1 cellular context compared by ENCODE assay signal in genomic region chr17:76672892-76673291, GRCh38.
TF ChIP-seq lines count a peak whose summit lies in the region.

No MANE protein-coding gene starts in this region.

TF ChIP-seq in HepG2, 621 proteins besides CTCF, POLR2A, EP300 and RAD21 (continued from another document and continues in another):
- TF ChIP-seq ZNF512 (CRISPR knock-in tag; IDR thresholded peaks at IDR 0.05) (no peak), CC2D1A (CRISPR knock-in tag; IDR thresholded peaks at IDR 0.05) (no peak), NCOA2 (CRISPR knock-in tag; IDR thresholded peaks at IDR 0.05) (no peak), TCF7 (IDR thresholded peaks at IDR 0.05; ENCODE audit: low read depth) (no peak), ZNF143 (CRISPR knock-in tag; IDR thresholded peaks at IDR 0.05) (no peak), ZSCAN30 (CRISPR knock-in tag; IDR thresholded peaks at IDR 0.05) (no peak), TOPORS (CRISPR knock-in tag; IDR thresholded peaks at IDR 0.05) (no peak), PLSCR1 (CRISPR knock-in tag; IDR thresholded peaks at IDR 0.05; ENCODE audit: borderline replicate concordance) (no peak), ZBTB40 (IDR thresholded peaks at IDR 0.05) (no peak), ZBTB40 (CRISPR knock-in tag; IDR thresholded peaks at IDR 0.05) (no peak), ZFP36 (IDR thresholded peaks at IDR 0.05; ENCODE audit: borderline replicate concordance, low read depth, low read length, partially characterized antibody) (no peak), MYC (CRISPR knock-in tag; IDR thresholded peaks at IDR 0.05; ENCODE audit: borderline replicate concordance) (0 out of 2 replicates have a peak, but pooled peaks have one; percentile 20), SNAI1 (CRISPR knock-in tag; IDR thresholded peaks at IDR 0.05; ENCODE audit: borderline replicate concordance) (no peak), HIVEP1 (CRISPR knock-in tag; IDR thresholded peaks at IDR 0.05) (no peak), ZNF687 (CRISPR knock-in tag; IDR thresholded peaks at IDR 0.05) (peak; percentile 8; the same call in 1 of the 2 replicates), ETV5 (CRISPR knock-in tag; IDR thresholded peaks at IDR 0.05; ENCODE audit: borderline replicate concordance) (no peak), ZNF850 (CRISPR knock-in tag; conservative IDR thresholded peaks at IDR 0.05) (0 out of 2 replicates have a peak, but pooled peaks have one; percentile 68), SP5 (CRISPR knock-in tag; IDR thresholded peaks at IDR 0.05; ENCODE audit: borderline replicate concordance, low read depth) (no peak), SRF (IDR thresholded peaks at IDR 0.05; ENCODE audit: low read depth, low read length) (no peak), ZNF562 (CRISPR knock-in tag; IDR thresholded peaks at IDR 0.05; ENCODE audit: borderline replicate concordance) (no peak), MIXL1 (CRISPR knock-in tag; IDR thresholded peaks at IDR 0.05) (no peak), PHF5A (CRISPR knock-in tag; IDR thresholded peaks at IDR 0.05; ENCODE audit: low read depth, unreplicated experiment) (no peak), RFXANK (CRISPR knock-in tag; IDR thresholded peaks at IDR 0.05) (no peak), ZSCAN31 (CRISPR knock-in tag; IDR thresholded peaks at IDR 0.05; ENCODE audit: low read depth) (no peak), ZSCAN5A (CRISPR knock-in tag; IDR thresholded peaks at IDR 0.05; ENCODE audit: borderline replicate concordance) (no peak), ZNF547 (CRISPR knock-in tag; IDR thresholded peaks at IDR 0.05) (no peak), HMGA1 (CRISPR knock-in tag; conservative IDR thresholded peaks at IDR 0.05) (no peak), RBM39 (IDR thresholded peaks at IDR 0.05; ENCODE audit: low read depth, low read length, poor library complexity, severe bottlenecking) (no peak), SMAD1 (CRISPR knock-in tag; IDR thresholded peaks at IDR 0.05; ENCODE audit: borderline replicate concordance, low read depth) (no peak), ZNF234 (CRISPR knock-in tag; conservative IDR thresholded peaks at IDR 0.05) (no peak), ZNF670 (CRISPR knock-in tag; IDR thresholded peaks at IDR 0.05; ENCODE audit: borderline replicate concordance) (0 out of 2 replicates have a peak, but pooled peaks have one; percentile 62), CBX2 (IDR thresholded peaks at IDR 0.05; ENCODE audit: low read depth, low read length) (no peak), CBX2 (CRISPR knock-in tag; IDR thresholded peaks at IDR 0.05; ENCODE audit: low read depth) (no peak), ELF3 (CRISPR knock-in tag; IDR thresholded peaks at IDR 0.05) (no peak), PHF21A (CRISPR knock-in tag; IDR thresholded peaks at IDR 0.05) (no peak), TSC22D2 (CRISPR knock-in tag; IDR thresholded peaks at IDR 0.05; ENCODE audit: borderline replicate concordance) (no peak), IRF9 (CRISPR knock-in tag; IDR thresholded peaks at IDR 0.05; ENCODE audit: borderline replicate concordance) (no peak), ZFP62 (CRISPR knock-in tag; IDR thresholded peaks at IDR 0.05) (no peak), IRF1 (CRISPR knock-in tag; IDR thresholded peaks at IDR 0.05; ENCODE audit: low read depth) (no peak), BCL6 (CRISPR knock-in tag; IDR thresholded peaks at IDR 0.05) (no peak), ZMYM4 (CRISPR knock-in tag; IDR thresholded peaks at IDR 0.05) (no peak), MAFF (IDR thresholded peaks at IDR 0.05; ENCODE audit: low read depth, low read length) (no peak)
